ENCODE assay signal across 12 cellular contexts in genomic region chr9:31210982-31211570, GRCh38.
DNase-seq lines count a peak whose midpoint lies in the region; ATAC-seq and TF ChIP-seq lines count a peak whose summit lies in the region.
"Had no signal": no experiment of that assay in that cellular context is flagged by ENCODE, and none has a peak within 500 bp of the region (broad histone marks: within the 10 kb centered on the region; RNA-seq: fewer than 3 reads in every experiment).

No MANE protein-coding gene starts in this region.

- DNase-seq in NCI-H2227 (lab: John Stamatoyannopoulos, UW; ENCODE audit: unreplicated experiment) (peak; percentile 30), NCI-H2227 treated with DMSO at 0.1 percent for 48 hours (lab: John Stamatoyannopoulos, UW) (no peak), sciatic nerve (ENCODE audit: low spot score) (peak; percentile 49), HuH-7.5 (ENCODE audit: low spot score) (no peak), GM19238 (ENCODE audit: insufficient read length, low spot score) (no peak)
- DNase-seq: 8988T, SK-N-SH had no signal

- H3K4me1 ChIP-seq in gastroesophageal sphincter, result no peaks in the 10 kb centered on the region
- H3K4me1 ChIP-seq: body of pancreas, vagina had no signal

- TF ChIP-seq POLR2A in gastroesophageal sphincter (IDR thresholded peaks at IDR 0.05), result no peak

- H3K27ac ChIP-seq in gastroesophageal sphincter, result no peak overlapping the region
- H3K27ac ChIP-seq: body of pancreas, vagina had no signal

- no peaks in the 10 kb centered on the region for H3K9me3 ChIP-seq in gastroesophageal sphincter
- H3K9me3 ChIP-seq: body of pancreas, SK-N-SH, vagina had no signal

- no peaks in the 10 kb centered on the region for H3K27me3 ChIP-seq in gastroesophageal sphincter
- H3K27me3 ChIP-seq: body of pancreas, vagina had no signal

- TF ChIP-seq EP300 in gastroesophageal sphincter (IDR thresholded peaks at IDR 0.05), result no peak

- ATAC-seq in HG02678 (IDR thresholded peaks at IDR 0.05; ENCODE audit: unreplicated experiment) (peak; percentile 85), sciatic nerve (no peak), gastroesophageal sphincter (no peak)
- ATAC-seq in activated CD4-positive, CD25-positive, alpha-beta regulatory T cell treated with anti-CD3 and anti-CD28 coated beads, Interleukin-2, amount 50 U/mL, for 24 hours, result peak; percentile 82 to 91
- ATAC-seq: body of pancreas had no signal

- H3K4me3 ChIP-seq in gastroesophageal sphincter, result no peak overlapping the region
- H3K4me3 ChIP-seq: body of pancreas, vagina had no signal

- TF ChIP-seq CTCF in gastroesophageal sphincter (IDR thresholded peaks at IDR 0.05), result no peak

- H3K36me3 ChIP-seq in gastroesophageal sphincter, result no peaks in the 10 kb centered on the region
- H3K36me3 ChIP-seq: vagina had no signal

- intact Hi-C loops in sciatic nerve (cut with DNase I), result no loop called here

- 74% methylated on average over 8 of the region's 9 CpGs; no CpG with 5 or more reads in 1 of the 2 donors for WGBS in gastroesophageal sphincter (ENCODE audit: low coverage in 1 of 2), 2 donors

Comparison
In these comparisons a context has a peak if more than half of its experiments do, and no peak if none do; other contexts are left out.
1. DNase-seq: peak in NCI-H2227 (single experiment) and sciatic nerve (single experiment); none in NCI-H2227 treated with DMSO at 0.1 percent for 48 hours (single experiment), HuH-7.5 (single experiment) and GM19238 (single experiment).
2. ATAC-seq: peak in HG02678 (single experiment) and activated CD4-positive, CD25-positive, alpha-beta regulatory T cell treated with anti-CD3 and anti-CD28 coated beads, Interleukin-2, amount 50 U/mL, for 24 hours (2 of 2); none in sciatic nerve (single experiment) and gastroesophageal sphincter (single experiment).